In the genomic region with DNA sequence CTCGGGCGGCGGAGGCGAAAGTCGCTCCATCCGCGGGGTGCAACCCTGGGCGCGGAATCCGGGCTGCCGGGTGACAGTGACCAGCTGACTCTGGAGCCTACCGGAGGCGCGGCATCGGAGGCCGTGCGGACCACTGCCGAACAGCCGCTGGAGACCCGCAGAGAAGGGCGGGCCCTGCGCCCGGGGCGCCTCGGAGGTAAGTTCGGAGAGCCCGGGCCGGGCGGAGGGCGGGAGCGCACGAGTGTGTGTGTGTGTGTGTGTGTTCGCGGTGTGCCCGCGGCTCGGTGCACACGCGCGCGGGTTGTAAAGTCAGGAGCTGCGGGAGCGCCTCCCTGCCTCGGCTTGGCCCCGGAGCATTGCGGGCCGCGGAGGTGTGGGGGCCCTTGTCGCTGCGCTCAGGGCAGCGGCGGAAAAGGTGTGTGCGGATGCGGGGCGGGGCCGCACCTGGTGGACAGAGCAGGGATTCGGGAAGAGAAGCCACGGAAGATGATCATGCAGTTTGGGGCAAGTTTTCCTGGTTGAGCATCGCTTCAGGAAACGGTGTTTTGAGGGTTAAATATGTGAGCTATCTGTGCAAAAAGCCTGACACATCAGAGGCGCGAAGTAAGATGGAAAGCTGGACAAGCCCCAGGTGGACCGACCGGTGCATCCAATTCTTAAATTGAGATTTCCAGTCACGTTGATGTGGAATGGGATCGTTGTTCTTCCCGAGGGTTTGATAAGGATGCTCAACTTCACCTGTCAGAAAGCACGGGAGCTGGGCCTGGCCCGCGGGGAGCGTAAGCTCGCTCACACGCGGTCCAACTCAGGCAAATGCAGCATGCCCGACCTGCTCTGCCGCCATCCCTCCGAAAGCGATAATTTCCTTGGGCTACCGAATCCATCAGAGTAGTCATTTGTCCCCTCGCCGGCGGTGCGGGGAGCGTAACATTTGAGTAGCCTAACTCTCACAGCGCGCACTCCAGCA, we compare ENCODE assay signal across 2 cellular contexts.
TF ChIP-seq lines count a peak whose summit lies in the region.

No MANE protein-coding gene starts in this region.

TF ChIP-seq in SK-N-SH, 30 proteins besides CTCF, POLR2A, EP300 and RAD21 (continued from another document):
- TF ChIP-seq RXRA (IDR thresholded peaks at IDR 0.05; ENCODE audit: borderline replicate concordance, low read depth) (no peak), RFX5 (IDR thresholded peaks at IDR 0.05; ENCODE audit: low read length) (no peak), GABPA (IDR thresholded peaks at IDR 0.05; ENCODE audit: low read depth) (no peak), RCOR1 (IDR thresholded peaks at IDR 0.05; ENCODE audit: low read length) (no peak), ELF1 (IDR thresholded peaks at IDR 0.05) (no peak), SMC3 (IDR thresholded peaks at IDR 0.05; ENCODE audit: low read depth, low read length) (no peak), CHD2 (IDR thresholded peaks at IDR 0.05; ENCODE audit: low read length, partially characterized antibody) (no peak)
- TF ChIP-seq, protein P1, sequence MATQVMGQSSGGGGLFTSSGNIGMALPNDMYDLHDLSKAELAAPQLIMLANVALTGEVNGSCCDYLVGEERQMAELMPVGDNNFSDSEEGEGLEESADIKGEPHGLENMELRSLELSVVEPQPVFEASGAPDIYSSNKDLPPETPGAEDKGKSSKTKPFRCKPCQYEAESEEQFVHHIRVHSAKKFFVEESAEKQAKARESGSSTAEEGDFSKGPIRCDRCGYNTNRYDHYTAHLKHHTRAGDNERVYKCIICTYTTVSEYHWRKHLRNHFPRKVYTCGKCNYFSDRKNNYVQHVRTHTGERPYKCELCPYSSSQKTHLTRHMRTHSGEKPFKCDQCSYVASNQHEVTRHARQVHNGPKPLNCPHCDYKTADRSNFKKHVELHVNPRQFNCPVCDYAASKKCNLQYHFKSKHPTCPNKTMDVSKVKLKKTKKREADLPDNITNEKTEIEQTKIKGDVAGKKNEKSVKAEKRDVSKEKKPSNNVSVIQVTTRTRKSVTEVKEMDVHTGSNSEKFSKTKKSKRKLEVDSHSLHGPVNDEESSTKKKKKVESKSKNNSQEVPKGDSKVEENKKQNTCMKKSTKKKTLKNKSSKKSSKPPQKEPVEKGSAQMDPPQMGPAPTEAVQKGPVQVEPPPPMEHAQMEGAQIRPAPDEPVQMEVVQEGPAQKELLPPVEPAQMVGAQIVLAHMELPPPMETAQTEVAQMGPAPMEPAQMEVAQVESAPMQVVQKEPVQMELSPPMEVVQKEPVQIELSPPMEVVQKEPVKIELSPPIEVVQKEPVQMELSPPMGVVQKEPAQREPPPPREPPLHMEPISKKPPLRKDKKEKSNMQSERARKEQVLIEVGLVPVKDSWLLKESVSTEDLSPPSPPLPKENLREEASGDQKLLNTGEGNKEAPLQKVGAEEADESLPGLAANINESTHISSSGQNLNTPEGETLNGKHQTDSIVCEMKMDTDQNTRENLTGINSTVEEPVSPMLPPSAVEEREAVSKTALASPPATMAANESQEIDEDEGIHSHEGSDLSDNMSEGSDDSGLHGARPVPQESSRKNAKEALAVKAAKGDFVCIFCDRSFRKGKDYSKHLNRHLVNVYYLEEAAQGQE (IDR thresholded peaks at IDR 0.05; ENCODE audit: low read depth, low read length), result no peak
- TF ChIP-seq, protein P2, sequence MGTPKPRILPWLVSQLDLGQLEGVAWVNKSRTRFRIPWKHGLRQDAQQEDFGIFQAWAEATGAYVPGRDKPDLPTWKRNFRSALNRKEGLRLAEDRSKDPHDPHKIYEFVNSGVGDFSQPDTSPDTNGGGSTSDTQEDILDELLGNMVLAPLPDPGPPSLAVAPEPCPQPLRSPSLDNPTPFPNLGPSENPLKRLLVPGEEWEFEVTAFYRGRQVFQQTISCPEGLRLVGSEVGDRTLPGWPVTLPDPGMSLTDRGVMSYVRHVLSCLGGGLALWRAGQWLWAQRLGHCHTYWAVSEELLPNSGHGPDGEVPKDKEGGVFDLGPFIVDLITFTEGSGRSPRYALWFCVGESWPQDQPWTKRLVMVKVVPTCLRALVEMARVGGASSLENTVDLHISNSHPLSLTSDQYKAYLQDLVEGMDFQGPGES (IDR thresholded peaks at IDR 0.05; ENCODE audit: low read depth, low read length), result no peak
- TF ChIP-seq, protein P3, sequence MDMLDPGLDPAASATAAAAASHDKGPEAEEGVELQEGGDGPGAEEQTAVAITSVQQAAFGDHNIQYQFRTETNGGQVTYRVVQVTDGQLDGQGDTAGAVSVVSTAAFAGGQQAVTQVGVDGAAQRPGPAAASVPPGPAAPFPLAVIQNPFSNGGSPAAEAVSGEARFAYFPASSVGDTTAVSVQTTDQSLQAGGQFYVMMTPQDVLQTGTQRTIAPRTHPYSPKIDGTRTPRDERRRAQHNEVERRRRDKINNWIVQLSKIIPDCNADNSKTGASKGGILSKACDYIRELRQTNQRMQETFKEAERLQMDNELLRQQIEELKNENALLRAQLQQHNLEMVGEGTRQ (IDR thresholded peaks at IDR 0.05; ENCODE audit: borderline replicate concordance, low read depth, low read length), result no peak
- TF ChIP-seq, protein P4, sequence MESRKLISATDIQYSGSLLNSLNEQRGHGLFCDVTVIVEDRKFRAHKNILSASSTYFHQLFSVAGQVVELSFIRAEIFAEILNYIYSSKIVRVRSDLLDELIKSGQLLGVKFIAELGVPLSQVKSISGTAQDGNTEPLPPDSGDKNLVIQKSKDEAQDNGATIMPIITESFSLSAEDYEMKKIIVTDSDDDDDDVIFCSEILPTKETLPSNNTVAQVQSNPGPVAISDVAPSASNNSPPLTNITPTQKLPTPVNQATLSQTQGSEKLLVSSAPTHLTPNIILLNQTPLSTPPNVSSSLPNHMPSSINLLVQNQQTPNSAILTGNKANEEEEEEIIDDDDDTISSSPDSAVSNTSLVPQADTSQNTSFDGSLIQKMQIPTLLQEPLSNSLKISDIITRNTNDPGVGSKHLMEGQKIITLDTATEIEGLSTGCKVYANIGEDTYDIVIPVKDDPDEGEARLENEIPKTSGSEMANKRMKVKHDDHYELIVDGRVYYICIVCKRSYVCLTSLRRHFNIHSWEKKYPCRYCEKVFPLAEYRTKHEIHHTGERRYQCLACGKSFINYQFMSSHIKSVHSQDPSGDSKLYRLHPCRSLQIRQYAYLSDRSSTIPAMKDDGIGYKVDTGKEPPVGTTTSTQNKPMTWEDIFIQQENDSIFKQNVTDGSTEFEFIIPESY (IDR thresholded peaks at IDR 0.05; ENCODE audit: borderline replicate concordance, low read depth), result no peak
- TF ChIP-seq, protein P5, sequence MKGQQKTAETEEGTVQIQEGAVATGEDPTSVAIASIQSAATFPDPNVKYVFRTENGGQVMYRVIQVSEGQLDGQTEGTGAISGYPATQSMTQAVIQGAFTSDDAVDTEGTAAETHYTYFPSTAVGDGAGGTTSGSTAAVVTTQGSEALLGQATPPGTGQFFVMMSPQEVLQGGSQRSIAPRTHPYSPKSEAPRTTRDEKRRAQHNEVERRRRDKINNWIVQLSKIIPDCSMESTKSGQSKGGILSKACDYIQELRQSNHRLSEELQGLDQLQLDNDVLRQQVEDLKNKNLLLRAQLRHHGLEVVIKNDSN (IDR thresholded peaks at IDR 0.05; ENCODE audit: borderline replicate concordance, low read depth), result no peak
- TF ChIP-seq, protein P6, sequence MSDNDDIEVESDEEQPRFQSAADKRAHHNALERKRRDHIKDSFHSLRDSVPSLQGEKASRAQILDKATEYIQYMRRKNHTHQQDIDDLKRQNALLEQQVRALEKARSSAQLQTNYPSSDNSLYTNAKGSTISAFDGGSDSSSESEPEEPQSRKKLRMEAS (IDR thresholded peaks at IDR 0.05; ENCODE audit: low read depth), result no peak
- TF ChIP-seq, protein P7, sequence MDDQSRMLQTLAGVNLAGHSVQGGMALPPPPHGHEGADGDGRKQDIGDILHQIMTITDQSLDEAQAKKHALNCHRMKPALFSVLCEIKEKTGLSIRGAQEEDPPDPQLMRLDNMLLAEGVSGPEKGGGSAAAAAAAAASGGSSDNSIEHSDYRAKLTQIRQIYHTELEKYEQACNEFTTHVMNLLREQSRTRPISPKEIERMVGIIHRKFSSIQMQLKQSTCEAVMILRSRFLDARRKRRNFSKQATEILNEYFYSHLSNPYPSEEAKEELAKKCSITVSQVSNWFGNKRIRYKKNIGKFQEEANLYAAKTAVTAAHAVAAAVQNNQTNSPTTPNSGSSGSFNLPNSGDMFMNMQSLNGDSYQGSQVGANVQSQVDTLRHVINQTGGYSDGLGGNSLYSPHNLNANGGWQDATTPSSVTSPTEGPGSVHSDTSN (IDR thresholded peaks at IDR 0.05), result no peak

TF ChIP-seq in SK-N-SH treated with all-trans-retinoic acid at 6 μM for 48 hours, 23 proteins besides CTCF, POLR2A, EP300 and RAD21:
- TF ChIP-seq, protein P8, sequence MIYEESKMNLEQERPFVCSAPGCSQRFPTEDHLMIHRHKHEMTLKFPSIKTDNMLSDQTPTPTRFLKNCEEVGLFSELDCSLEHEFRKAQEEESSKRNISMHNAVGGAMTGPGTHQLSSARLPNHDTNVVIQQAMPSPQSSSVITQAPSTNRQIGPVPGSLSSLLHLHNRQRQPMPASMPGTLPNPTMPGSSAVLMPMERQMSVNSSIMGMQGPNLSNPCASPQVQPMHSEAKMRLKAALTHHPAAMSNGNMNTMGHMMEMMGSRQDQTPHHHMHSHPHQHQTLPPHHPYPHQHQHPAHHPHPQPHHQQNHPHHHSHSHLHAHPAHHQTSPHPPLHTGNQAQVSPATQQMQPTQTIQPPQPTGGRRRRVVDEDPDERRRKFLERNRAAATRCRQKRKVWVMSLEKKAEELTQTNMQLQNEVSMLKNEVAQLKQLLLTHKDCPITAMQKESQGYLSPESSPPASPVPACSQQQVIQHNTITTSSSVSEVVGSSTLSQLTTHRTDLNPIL (CRISPR knock-in tag; IDR thresholded peaks at IDR 0.05; ENCODE audit: low read depth), result no peak
- no peak for TF ChIP-seq OSR1 (CRISPR knock-in tag; IDR thresholded peaks at IDR 0.05)
- no peak for TF ChIP-seq ZFP30 (CRISPR knock-in tag; IDR thresholded peaks at IDR 0.05)
- no peak for TF ChIP-seq ISL1 (CRISPR knock-in tag; IDR thresholded peaks at IDR 0.05)
- TF ChIP-seq PPARA (CRISPR knock-in tag; IDR thresholded peaks at IDR 0.05; ENCODE audit: borderline replicate concordance), result no peak
- TF ChIP-seq RARB (CRISPR knock-in tag; IDR thresholded peaks at IDR 0.05), result no peak
- no peak for TF ChIP-seq SNAI2 (CRISPR knock-in tag; IDR thresholded peaks at IDR 0.05)
- TF ChIP-seq GLIS3 (CRISPR knock-in tag; IDR thresholded peaks at IDR 0.05), result no peak
- TF ChIP-seq, protein P9, sequence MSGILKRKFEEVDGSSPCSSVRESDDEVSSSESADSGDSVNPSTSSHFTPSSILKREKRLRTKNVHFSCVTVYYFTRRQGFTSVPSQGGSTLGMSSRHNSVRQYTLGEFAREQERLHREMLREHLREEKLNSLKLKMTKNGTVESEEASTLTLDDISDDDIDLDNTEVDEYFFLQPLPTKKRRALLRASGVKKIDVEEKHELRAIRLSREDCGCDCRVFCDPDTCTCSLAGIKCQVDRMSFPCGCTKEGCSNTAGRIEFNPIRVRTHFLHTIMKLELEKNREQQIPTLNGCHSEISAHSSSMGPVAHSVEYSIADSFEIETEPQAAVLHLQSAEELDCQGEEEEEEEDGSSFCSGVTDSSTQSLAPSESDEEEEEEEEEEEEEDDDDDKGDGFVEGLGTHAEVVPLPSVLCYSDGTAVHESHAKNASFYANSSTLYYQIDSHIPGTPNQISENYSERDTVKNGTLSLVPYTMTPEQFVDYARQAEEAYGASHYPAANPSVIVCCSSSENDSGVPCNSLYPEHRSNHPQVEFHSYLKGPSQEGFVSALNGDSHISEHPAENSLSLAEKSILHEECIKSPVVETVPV (CRISPR knock-in tag; IDR thresholded peaks at IDR 0.05), result no peak
- TF ChIP-seq TOX (CRISPR knock-in tag; IDR thresholded peaks at IDR 0.05; ENCODE audit: borderline replicate concordance), result no peak
- no peak for TF ChIP-seq TCF4 (CRISPR knock-in tag; IDR thresholded peaks at IDR 0.05; ENCODE audit: borderline replicate concordance)
- TF ChIP-seq BACH2 (CRISPR knock-in tag; IDR thresholded peaks at IDR 0.05; ENCODE audit: borderline replicate concordance), result no peak
- TF ChIP-seq, protein P10, sequence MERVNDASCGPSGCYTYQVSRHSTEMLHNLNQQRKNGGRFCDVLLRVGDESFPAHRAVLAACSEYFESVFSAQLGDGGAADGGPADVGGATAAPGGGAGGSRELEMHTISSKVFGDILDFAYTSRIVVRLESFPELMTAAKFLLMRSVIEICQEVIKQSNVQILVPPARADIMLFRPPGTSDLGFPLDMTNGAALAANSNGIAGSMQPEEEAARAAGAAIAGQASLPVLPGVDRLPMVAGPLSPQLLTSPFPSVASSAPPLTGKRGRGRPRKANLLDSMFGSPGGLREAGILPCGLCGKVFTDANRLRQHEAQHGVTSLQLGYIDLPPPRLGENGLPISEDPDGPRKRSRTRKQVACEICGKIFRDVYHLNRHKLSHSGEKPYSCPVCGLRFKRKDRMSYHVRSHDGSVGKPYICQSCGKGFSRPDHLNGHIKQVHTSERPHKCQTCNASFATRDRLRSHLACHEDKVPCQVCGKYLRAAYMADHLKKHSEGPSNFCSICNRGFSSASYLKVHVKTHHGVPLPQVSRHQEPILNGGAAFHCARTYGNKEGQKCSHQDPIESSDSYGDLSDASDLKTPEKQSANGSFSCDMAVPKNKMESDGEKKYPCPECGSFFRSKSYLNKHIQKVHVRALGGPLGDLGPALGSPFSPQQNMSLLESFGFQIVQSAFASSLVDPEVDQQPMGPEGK (CRISPR knock-in tag; IDR thresholded peaks at IDR 0.05; ENCODE audit: borderline replicate concordance), result no peak
- TF ChIP-seq, protein P11, sequence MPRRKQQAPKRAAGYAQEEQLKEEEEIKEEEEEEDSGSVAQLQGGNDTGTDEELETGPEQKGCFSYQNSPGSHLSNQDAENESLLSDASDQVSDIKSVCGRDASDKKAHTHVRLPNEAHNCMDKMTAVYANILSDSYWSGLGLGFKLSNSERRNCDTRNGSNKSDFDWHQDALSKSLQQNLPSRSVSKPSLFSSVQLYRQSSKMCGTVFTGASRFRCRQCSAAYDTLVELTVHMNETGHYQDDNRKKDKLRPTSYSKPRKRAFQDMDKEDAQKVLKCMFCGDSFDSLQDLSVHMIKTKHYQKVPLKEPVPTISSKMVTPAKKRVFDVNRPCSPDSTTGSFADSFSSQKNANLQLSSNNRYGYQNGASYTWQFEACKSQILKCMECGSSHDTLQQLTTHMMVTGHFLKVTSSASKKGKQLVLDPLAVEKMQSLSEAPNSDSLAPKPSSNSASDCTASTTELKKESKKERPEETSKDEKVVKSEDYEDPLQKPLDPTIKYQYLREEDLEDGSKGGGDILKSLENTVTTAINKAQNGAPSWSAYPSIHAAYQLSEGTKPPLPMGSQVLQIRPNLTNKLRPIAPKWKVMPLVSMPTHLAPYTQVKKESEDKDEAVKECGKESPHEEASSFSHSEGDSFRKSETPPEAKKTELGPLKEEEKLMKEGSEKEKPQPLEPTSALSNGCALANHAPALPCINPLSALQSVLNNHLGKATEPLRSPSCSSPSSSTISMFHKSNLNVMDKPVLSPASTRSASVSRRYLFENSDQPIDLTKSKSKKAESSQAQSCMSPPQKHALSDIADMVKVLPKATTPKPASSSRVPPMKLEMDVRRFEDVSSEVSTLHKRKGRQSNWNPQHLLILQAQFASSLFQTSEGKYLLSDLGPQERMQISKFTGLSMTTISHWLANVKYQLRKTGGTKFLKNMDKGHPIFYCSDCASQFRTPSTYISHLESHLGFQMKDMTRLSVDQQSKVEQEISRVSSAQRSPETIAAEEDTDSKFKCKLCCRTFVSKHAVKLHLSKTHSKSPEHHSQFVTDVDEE (CRISPR knock-in tag; IDR thresholded peaks at IDR 0.05), result no peak
- TF ChIP-seq, protein P12, sequence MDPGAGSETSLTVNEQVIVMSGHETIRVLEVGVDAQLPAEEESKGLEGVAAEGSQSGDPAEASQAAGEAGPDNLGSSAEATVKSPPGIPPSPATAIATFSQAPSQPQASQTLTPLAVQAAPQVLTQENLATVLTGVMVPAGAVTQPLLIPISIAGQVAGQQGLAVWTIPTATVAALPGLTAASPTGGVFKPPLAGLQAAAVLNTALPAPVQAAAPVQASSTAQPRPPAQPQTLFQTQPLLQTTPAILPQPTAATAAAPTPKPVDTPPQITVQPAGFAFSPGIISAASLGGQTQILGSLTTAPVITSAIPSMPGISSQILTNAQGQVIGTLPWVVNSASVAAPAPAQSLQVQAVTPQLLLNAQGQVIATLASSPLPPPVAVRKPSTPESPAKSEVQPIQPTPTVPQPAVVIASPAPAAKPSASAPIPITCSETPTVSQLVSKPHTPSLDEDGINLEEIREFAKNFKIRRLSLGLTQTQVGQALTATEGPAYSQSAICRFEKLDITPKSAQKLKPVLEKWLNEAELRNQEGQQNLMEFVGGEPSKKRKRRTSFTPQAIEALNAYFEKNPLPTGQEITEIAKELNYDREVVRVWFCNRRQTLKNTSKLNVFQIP (CRISPR knock-in tag; IDR thresholded peaks at IDR 0.05; ENCODE audit: borderline replicate concordance, low read depth), result no peak
- no peak for TF ChIP-seq ZC3H10 (CRISPR knock-in tag; IDR thresholded peaks at IDR 0.05)
TF ChIP-seq in SK-N-SH treated with all-trans-retinoic acid at 6 μM for 48 hours: peak in this region for 0.
